ENCODE assay signal across 10 cellular contexts in the genomic region with DNA sequence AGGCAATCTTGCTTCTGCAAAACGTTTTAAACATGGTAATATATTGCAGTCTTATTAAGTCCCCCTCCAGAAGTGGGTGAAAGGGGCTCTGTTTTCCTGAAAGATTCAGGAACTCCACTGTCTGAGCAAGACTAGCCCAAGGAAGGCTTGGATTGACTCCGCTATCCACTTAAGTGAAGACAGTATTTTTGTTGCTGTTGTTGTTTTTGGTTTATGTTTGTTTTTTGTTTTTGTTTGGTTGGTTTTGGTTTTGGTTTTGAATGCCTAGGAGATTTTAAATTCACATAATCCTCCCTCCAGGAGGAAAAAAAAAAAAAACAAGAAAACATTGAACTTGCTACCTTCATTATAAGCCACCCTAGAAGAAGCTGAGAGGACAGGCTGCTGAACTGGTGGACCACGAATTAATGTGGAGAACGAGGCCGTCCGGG. TPM values are rescaled to one million over a fixed set of nuclear protein-coding genes. Genes with fewer than 3 reads are reported as not detected.
DNase-seq lines count a peak whose midpoint lies in the region; ATAC-seq and TF ChIP-seq lines count a peak whose summit lies in the region.
"Had no signal": no experiment of that assay in that cellular context is flagged by ENCODE, and none has a peak within 500 bp of the region (broad histone marks: within the 10 kb centered on the region; RNA-seq: fewer than 3 reads in every experiment).

No MANE protein-coding gene starts in this region.

- no peaks in the 10 kb centered on the region for H3K36me3 Mint-ChIP-seq in MCF 10A (ENCODE audit: insufficient read depth, unreplicated experiment)

- POLR2A ChIA-PET in MCF 10A (lab: Yijun Ruan, JAX), result interaction anchor here (15.8 kb wide), 1 partner anchor 26 kb away, joined by 369 read pairs; a partner anchor contains a TSS

- ATAC-seq in upper lobe of left lung (ENCODE audit: low FRiP score in 2 of 2) (no peak), HG03108 (IDR thresholded peaks at IDR 0.05; ENCODE audit: unreplicated experiment) (no peak)

- CTCF ChIA-PET in MCF 10A (lab: Yijun Ruan, JAX), result interaction anchor here (0.5 to 5.3 kb wide), 5 partner anchors 8 to 772 kb away, joined by 3 to 60 read pairs (median 3); no protein-coding TSS in a partner anchor

- intact Hi-C loops in breast epithelium (cut with DNase I; ENCODE audit: low total_unique reads), result loop anchor here (5.0 to 10.0 kb wide), 2 partner anchors 284 to 392 kb away; no protein-coding TSS in a partner anchor
- intact Hi-C loops in MCF 10A (cut with micrococcal nuclease), result loop anchor here (10.0 kb wide), 1 partner anchor 802 kb away; no protein-coding TSS in a partner anchor

- no peak overlapping the region for H3K27ac Mint-ChIP-seq in MCF 10A (ENCODE audit: low read depth, unreplicated experiment)

- no peak for TF ChIP-seq POLR2A in breast epithelium (IDR thresholded peaks at IDR 0.05)
- TF ChIP-seq POLR2A in upper lobe of left lung (IDR thresholded peaks at IDR 0.05), result no peak

- WGBS in upper lobe of left lung, 2 donors, result 23 to 33% methylated on average over 6 of the region's 6 CpGs

- H3K9me3 ChIP-seq in breast epithelium (no peaks in the 10 kb centered on the region), mononuclear cell (ENCODE audit: low read depth, low read length) (no peaks in the 10 kb centered on the region), upper lobe of left lung (no peaks in the 10 kb centered on the region)

- no peaks in the 10 kb centered on the region for H3K9me3 Mint-ChIP-seq in MCF 10A (ENCODE audit: unreplicated experiment)

- H3K4me3 ChIP-seq in breast epithelium, result peak overlapping the region; percentile 43 to 76 (median 56)
- H3K4me3 ChIP-seq in mononuclear cell (ENCODE audit: low read length), result peak overlapping the region; percentile 18
- H3K4me3 ChIP-seq in upper lobe of left lung, result peak overlapping the region; percentile 20 to 55 (median 48)

- TF ChIP-seq EP300 in upper lobe of left lung (IDR thresholded peaks at IDR 0.05), result no peak

- BruUV-seq in MCF 10A (replicated peaks; lab: Mats Ljungman, UMichigan), result no TSS peak

- H3K36me3 ChIP-seq in breast epithelium (no peaks in the 10 kb centered on the region), upper lobe of left lung (no peaks in the 10 kb centered on the region)

- no peaks in the 10 kb centered on the region for H3K27me3 Mint-ChIP-seq in MCF 10A (ENCODE audit: insufficient read depth, unreplicated experiment)

- H3K27me3 ChIP-seq in breast epithelium (no peaks in the 10 kb centered on the region), mononuclear cell (ENCODE audit: insufficient read depth, low read length) (peaks cover 73% of the 10 kb centered on the region), upper lobe of left lung (no peaks in the 10 kb centered on the region)

- H3K4me1 ChIP-seq in breast epithelium, result peaks cover 0 to 11% of the 10 kb centered on the region in 2 donors
- H3K4me1 ChIP-seq in mononuclear cell (ENCODE audit: insufficient read depth, low read length), result peaks cover 56% of the 10 kb centered on the region
- H3K4me1 ChIP-seq in upper lobe of left lung, result peaks cover 39 to 72% (median 53%) of the 10 kb centered on the region in 4 donors

- peak overlapping the region; percentile 62 to 81 for H3K27ac ChIP-seq in breast epithelium
- H3K27ac ChIP-seq in cingulate gyrus (ENCODE audit: low read depth, low read length), result peak overlapping the region; percentile 79
- H3K27ac ChIP-seq in upper lobe of left lung, result peak overlapping the region; percentile 19 to 96 (median 66)

- H3K4me1 Mint-ChIP-seq in MCF 10A (ENCODE audit: insufficient read depth, unreplicated experiment), result peaks cover 13% of the 10 kb centered on the region

- H3K4me3 Mint-ChIP-seq in MCF 10A (ENCODE audit: unreplicated experiment), result no peak overlapping the region

- TF ChIP-seq CTCF in breast epithelium (IDR thresholded peaks at IDR 0.05) (no peak), MCF 10A (IDR thresholded peaks at IDR 0.05; ENCODE audit: unreplicated experiment) (no peak), upper lobe of left lung (IDR thresholded peaks at IDR 0.05) (no peak)

- DNase-seq in breast epithelium (ENCODE audit: low spot score in 2 of 2) (no peak), MCF 10A (ENCODE audit: unreplicated experiment) (no peak), upper lobe of left lung (no peak), cortex of kidney (lab: John Stamatoyannopoulos, UW) (no peak), OCI-M2 (lab: John Stamatoyannopoulos, UW; ENCODE audit: unreplicated experiment) (no peak)
- DNase-seq: activated CD4-positive, CD25-positive, alpha-beta regulatory T cell; NCI-H1105 treated with DMSO at 0.1 percent for 48 hours had no signal

RNA-seq across cellular contexts. Expression of a gene that starts 29.1 kb away (rescaled TPM):
- total RNA-seq in breast epithelium (10 to 100 TPM; 54.9 to 87.5 (median 79.6) TPM), MCF 10A (2022) (47.4 and 54.8 TPM in 2 replicates), mononuclear cell (3.5 TPM), upper lobe of left lung (10 to 100 TPM; 33.5 to 94.3 (median 44.9) TPM)
